12 cellular contexts compared by ENCODE assay signal in the genomic region with DNA sequence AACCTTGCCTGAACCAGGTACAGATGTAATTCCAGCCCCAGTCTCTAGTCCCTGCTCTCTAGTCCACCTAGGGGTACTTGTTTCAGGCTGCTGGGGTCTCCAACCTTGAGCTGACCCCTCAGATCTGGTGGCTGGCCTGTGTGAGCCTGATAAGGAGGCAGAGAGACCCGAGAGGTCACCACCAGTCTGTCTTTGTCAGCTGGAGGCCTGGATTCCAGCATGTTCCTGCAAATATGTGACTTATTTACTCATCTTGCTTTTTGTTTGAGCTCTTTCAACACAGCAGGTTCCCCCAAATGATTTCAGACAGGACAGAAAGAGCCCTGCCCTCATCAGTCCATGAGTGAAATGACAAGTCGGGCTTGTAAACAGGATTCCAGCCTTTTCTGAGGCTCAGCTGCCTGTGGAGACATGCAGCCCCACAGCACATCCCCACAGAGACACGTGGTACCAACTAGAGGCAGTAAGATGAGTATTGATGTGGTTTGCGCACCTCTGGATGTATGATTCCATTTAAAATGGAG. TPM values are rescaled to one million over a fixed set of nuclear protein-coding genes. Genes with fewer than 3 reads are reported as not detected.
DNase-seq lines count a peak whose midpoint lies in the region; ATAC-seq, FAIRE-seq and TF ChIP-seq lines count a peak whose summit lies in the region.
"Had no signal": no experiment of that assay in that cellular context is flagged by ENCODE, and none has a peak within 500 bp of the region (broad histone marks: within the 10 kb centered on the region; RNA-seq: fewer than 3 reads in every experiment).

No MANE protein-coding gene starts in this region.

- H3K4me3 Mint-ChIP-seq in T-helper 1 cell treated with Interleukin-12 subunit alpha and Interleukin-12 subunit beta and Interleukin-4 antibody, amounts not matched to agents 30 μg/mL and 1 μg/mL, for 36 hours, result no peak overlapping the region
- H3K4me3 Mint-ChIP-seq in activated naive CD8-positive, alpha-beta T cell treated with anti-CD3 and anti-CD28 coated beads, Interleukin-2, amount 10 ng/mL, durations not matched to agents 7 days and 5 days, result no peak overlapping the region
- H3K4me3 Mint-ChIP-seq in naive thymus-derived CD8-positive, alpha-beta T cell, result peak overlapping the region in 9 of 10 donors; percentile 22 to 60 (median 43)

- FAIRE-seq in urothelium cell line (lab: Jason Lieb, UNC), result no peak
- FAIRE-seq: A549 had no signal

- H3K27ac ChIP-seq in lower lobe of right lung, result no peak overlapping the region
- H3K27ac ChIP-seq: A549 had no signal

- H3K9me3 ChIP-seq in lower lobe of right lung, result no peaks in the 10 kb centered on the region
- H3K9me3 ChIP-seq: A549 had no signal

- no peaks in the 10 kb centered on the region for H3K27me3 ChIP-seq in lower lobe of right lung (ENCODE audit: low read depth)

- ATAC-seq in activated naive CD8-positive, alpha-beta T cell treated with anti-CD3 and anti-CD28 coated beads, Interleukin-2, amount 10 ng/mL, durations not matched to agents 7 days and 5 days (ENCODE audit: low read depth), result peak; percentile 38
- ATAC-seq in naive thymus-derived CD8-positive, alpha-beta T cell, result peak; percentile 10 to 11
- ATAC-seq in HG03460 (IDR thresholded peaks at IDR 0.05; ENCODE audit: unreplicated experiment) (no peak), lower lobe of right lung (no peak)
- ATAC-seq: A549 had no signal

- DNase-seq in T-helper 1 cell (no peak), HuH-7.5 (ENCODE audit: low spot score) (peak; percentile 4), lower lobe of right lung (no peak), urothelium cell line (ENCODE audit: low spot score) (no peak)
- no peak for DNase-seq in activated naive CD8-positive, alpha-beta T cell treated with anti-CD3 and anti-CD28 coated beads, Interleukin-2, amount 10 ng/mL, durations not matched to agents 7 days and 5 days
- DNase-seq in naive thymus-derived CD8-positive, alpha-beta T cell, result peak in 3 of 10 donors; percentile 0 to 20 (median 16)
- DNase-seq: kidney glomerular epithelial cell, NCI-H2081, nucleus accumbens had no signal

- no peaks in the 10 kb centered on the region for H3K9me3 Mint-ChIP-seq in T-helper 1 cell treated with Interleukin-12 subunit alpha and Interleukin-12 subunit beta and Interleukin-4 antibody, amounts not matched to agents 30 μg/mL and 1 μg/mL, for 36 hours
- peaks cover 1% of the 10 kb centered on the region for H3K9me3 Mint-ChIP-seq in activated naive CD8-positive, alpha-beta T cell treated with anti-CD3 and anti-CD28 coated beads, Interleukin-2, amount 10 ng/mL, durations not matched to agents 7 days and 5 days
- H3K9me3 Mint-ChIP-seq in naive thymus-derived CD8-positive, alpha-beta T cell, result peaks cover 0 to under 1% (median 0%) of the 10 kb centered on the region in 9 donors

- H3K27ac Mint-ChIP-seq in T-helper 1 cell treated with Interleukin-12 subunit alpha and Interleukin-12 subunit beta and Interleukin-4 antibody, amounts not matched to agents 30 μg/mL and 1 μg/mL, for 36 hours, result peak overlapping the region; percentile 41
- H3K27ac Mint-ChIP-seq in activated naive CD8-positive, alpha-beta T cell treated with anti-CD3 and anti-CD28 coated beads, Interleukin-2, amount 10 ng/mL, durations not matched to agents 7 days and 5 days, result peak overlapping the region; percentile 83
- peak overlapping the region; percentile 82 to 95 (median 92) for H3K27ac Mint-ChIP-seq in naive thymus-derived CD8-positive, alpha-beta T cell

- no peaks in the 10 kb centered on the region for H3K4me1 ChIP-seq in lower lobe of right lung
- H3K4me1 ChIP-seq: A549 had no signal

- intact Hi-C loops in lower lobe of right lung (cut with DNase I), result no loop called here

- POLR2A ChIA-PET in activated naive CD8-positive, alpha-beta T cell treated with anti-CD3 and anti-CD28 coated beads, Interleukin-2, amount 10 ng/mL, durations not matched to agents 7 days and 5 days (lab: Charles Lee), result interaction anchor here (1.0 to 3.3 kb wide), 2 partner anchors 38 to 495 kb away, joined by 3 to 22 read pairs; partner anchors contain the start of gene STK26
- POLR2A ChIA-PET in naive thymus-derived CD8-positive, alpha-beta T cell (lab: Charles Lee), result interaction anchor here (0.7 to 1.6 kb wide), 5 partner anchors 17 to 131 kb away, joined by 3 to 7 read pairs (median 3); no protein-coding TSS in a partner anchor

- peaks cover 22% of the 10 kb centered on the region for H3K4me1 Mint-ChIP-seq in T-helper 1 cell treated with Interleukin-12 subunit alpha and Interleukin-12 subunit beta and Interleukin-4 antibody, amounts not matched to agents 30 μg/mL and 1 μg/mL, for 36 hours (ENCODE audit: low read depth)
- peaks cover 23% of the 10 kb centered on the region for H3K4me1 Mint-ChIP-seq in activated naive CD8-positive, alpha-beta T cell treated with anti-CD3 and anti-CD28 coated beads, Interleukin-2, amount 10 ng/mL, durations not matched to agents 7 days and 5 days
- H3K4me1 Mint-ChIP-seq in naive thymus-derived CD8-positive, alpha-beta T cell, result peaks cover 26 to 82% (median 78%) of the 10 kb centered on the region in 4 donors

- H3K36me3 ChIP-seq in lower lobe of right lung, result no peaks in the 10 kb centered on the region

- H3K4me3 ChIP-seq in lower lobe of right lung, result no peak overlapping the region
- H3K4me3 ChIP-seq: A549 had no signal

- TF ChIP-seq CTCF in lower lobe of right lung (IDR thresholded peaks at IDR 0.05), result no peak

- H3K27me3 Mint-ChIP-seq in T-helper 1 cell treated with Interleukin-12 subunit alpha and Interleukin-12 subunit beta and Interleukin-4 antibody, amounts not matched to agents 30 μg/mL and 1 μg/mL, for 36 hours (ENCODE audit: low read depth), result no peaks in the 10 kb centered on the region
- no peaks in the 10 kb centered on the region for H3K27me3 Mint-ChIP-seq in activated naive CD8-positive, alpha-beta T cell treated with anti-CD3 and anti-CD28 coated beads, Interleukin-2, amount 10 ng/mL, durations not matched to agents 7 days and 5 days
- no peaks in the 10 kb centered on the region for H3K27me3 Mint-ChIP-seq in naive thymus-derived CD8-positive, alpha-beta T cell

- peaks cover 2% of the 10 kb centered on the region for H3K36me3 Mint-ChIP-seq in T-helper 1 cell treated with Interleukin-12 subunit alpha and Interleukin-12 subunit beta and Interleukin-4 antibody, amounts not matched to agents 30 μg/mL and 1 μg/mL, for 36 hours (ENCODE audit: low read depth)
- peaks cover 6% of the 10 kb centered on the region for H3K36me3 Mint-ChIP-seq in activated naive CD8-positive, alpha-beta T cell treated with anti-CD3 and anti-CD28 coated beads, Interleukin-2, amount 10 ng/mL, durations not matched to agents 7 days and 5 days
- peaks cover 0 to 2% (median 0%) of the 10 kb centered on the region in 3 donors for H3K36me3 Mint-ChIP-seq in naive thymus-derived CD8-positive, alpha-beta T cell

RNA-seq across cellular contexts. Expression of gene STK26, which starts 37.5 kb away (rescaled TPM):
- total RNA-seq in activated naive CD8-positive, alpha-beta T cell treated with anti-CD3 and anti-CD28 coated beads, Interleukin-2, amount 10 ng/mL, durations not matched to agents 7 days and 5 days, result 10 to 100 TPM; 52.7 to 54.0 TPM
- total RNA-seq in naive thymus-derived CD8-positive, alpha-beta T cell, result 10 to 100 TPM; 55.9 to 57.6 TPM
- 10 to 100 TPM; 45.1 to 54.0 (median 50.6) TPM for polyA plus RNA-seq in naive thymus-derived CD8-positive, alpha-beta T cell
- total RNA-seq in lower lobe of right lung, result 10.6 TPM

Comparison
In these comparisons a context has a peak if more than half of its experiments do, and no peak if none do; other contexts are left out.
1. H3K27ac Mint-ChIP-seq: peak in every context shown above with its lines; median percentile 92 in naive thymus-derived CD8-positive, alpha-beta T cell; 83 in activated naive CD8-positive, alpha-beta T cell treated with anti-CD3 and anti-CD28 coated beads, Interleukin-2, amount 10 ng/mL, durations not matched to agents 7 days and 5 days; 41 in T-helper 1 cell treated with Interleukin-12 subunit alpha and Interleukin-12 subunit beta and Interleukin-4 antibody, amounts not matched to agents 30 μg/mL and 1 μg/mL, for 36 hours.
2. H3K4me3 Mint-ChIP-seq: peak in naive thymus-derived CD8-positive, alpha-beta T cell (9 of 10); none in T-helper 1 cell treated with Interleukin-12 subunit alpha and Interleukin-12 subunit beta and Interleukin-4 antibody, amounts not matched to agents 30 μg/mL and 1 μg/mL, for 36 hours (single experiment) and activated naive CD8-positive, alpha-beta T cell treated with anti-CD3 and anti-CD28 coated beads, Interleukin-2, amount 10 ng/mL, durations not matched to agents 7 days and 5 days (single experiment).
3. ATAC-seq: peak in activated naive CD8-positive, alpha-beta T cell treated with anti-CD3 and anti-CD28 coated beads, Interleukin-2, amount 10 ng/mL, durations not matched to agents 7 days and 5 days (single experiment) and naive thymus-derived CD8-positive, alpha-beta T cell (2 of 2); none in HG03460 (single experiment) and lower lobe of right lung (0 of 2).